ENCODE assay signal across 31 cellular contexts in the genomic region with DNA sequence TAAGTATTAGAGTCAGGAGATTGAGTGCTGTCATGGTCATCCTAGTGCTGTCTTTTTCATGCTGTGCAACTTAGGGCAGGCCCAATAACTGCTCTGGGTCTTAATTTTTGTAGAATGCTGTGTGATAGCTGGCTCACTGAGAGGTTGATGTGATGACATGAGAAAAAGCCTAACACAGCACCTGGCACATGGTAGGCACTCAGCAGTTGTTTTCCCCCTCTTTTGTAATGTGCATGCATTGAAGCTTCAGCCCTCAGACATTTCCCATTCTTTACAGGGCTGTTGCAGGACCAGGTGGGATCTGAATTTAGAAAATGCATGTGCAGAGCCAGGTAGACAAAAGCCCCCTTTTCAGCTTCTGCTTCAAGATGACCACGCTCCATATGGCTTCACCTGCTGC. TPM values are rescaled to one million over a fixed set of nuclear protein-coding genes. Genes with fewer than 3 reads are reported as not detected.
"Had no signal": no experiment of that assay in that cellular context is flagged by ENCODE, and none has a peak within 500 bp of the region (broad histone marks: within the 10 kb centered on the region; RNA-seq: fewer than 3 reads in every experiment).

No MANE protein-coding gene starts in this region.

- H3K27ac ChIP-seq: stomach, suprapubic skin, testis, thoracic aorta, thyroid gland, tibial artery, tibial nerve, transverse colon, upper lobe of left lung, upper lobe of right lung, uterus, vagina had no signal

- H3K9me3 ChIP-seq: stomach, suprapubic skin, testis, thoracic aorta, thyroid gland, tibial artery, tibial nerve, transverse colon, upper lobe of left lung, upper lobe of right lung, uterus, vagina had no signal

- H3K27me3 ChIP-seq: suprapubic skin, testis, thyroid gland, tibial artery, transverse colon, upper lobe of left lung, upper lobe of right lung, vagina had no signal

- H3K27ac Mint-ChIP-seq: stimulated activated effector memory CD8-positive, alpha-beta T cell treated with anti-CD3 and anti-CD28 coated beads, Interleukin-12 subunit alpha, Interleukin-12 subunit beta, amount 100 ng/mL, for 72 hours; stimulated activated memory B cell treated with anti-CD40 and anti-IgM and Interleukin-4, amounts not matched to agents 10 μg/mL and 1 μg/mL and 100 μg/mL, for 72 hours; stimulated activated naive B cell treated with anti-CD40 and anti-IgM and Interleukin-4, amounts not matched to agents 10 μg/mL and 1 μg/mL and 100 μg/mL, for 72 hours; stimulated activated naive CD8-positive, alpha-beta T cell treated with anti-CD3 and anti-CD28 coated beads, Interleukin-15, amount 100 ng/mL, for 72 hours; stimulated activated naive CD8-positive, alpha-beta T cell treated with anti-CD3 and anti-CD28 coated beads, Interleukin-15, Interleukin-2, amounts not matched to agents 100 ng/mL and 50 ng/mL, for 24 hours; type B pancreatic cell had no signal

- H3K27me3 Mint-ChIP-seq: stimulated activated memory B cell treated with anti-CD40 and anti-IgM and Interleukin-4, amounts not matched to agents 10 μg/mL and 1 μg/mL and 100 μg/mL, for 72 hours; stimulated activated naive CD8-positive, alpha-beta T cell treated with anti-CD3 and anti-CD28 coated beads, Interleukin-15, amount 100 ng/mL, for 72 hours; stimulated activated naive CD8-positive, alpha-beta T cell treated with anti-CD3 and anti-CD28 coated beads, Interleukin-15, Interleukin-2, amounts not matched to agents 100 ng/mL and 50 ng/mL, for 24 hours had no signal

- H3K4me1 ChIP-seq: stomach, suprapubic skin, testis, thyroid gland, tibial artery, tibial nerve, transverse colon, upper lobe of left lung, upper lobe of right lung, uterus, vagina had no signal

- H3K9me3 Mint-ChIP-seq: stimulated activated effector memory CD8-positive, alpha-beta T cell treated with anti-CD3 and anti-CD28 coated beads, Interleukin-12 subunit alpha, Interleukin-12 subunit beta, amount 100 ng/mL, for 72 hours; stimulated activated memory B cell treated with anti-CD40 and anti-IgM and Interleukin-4, amounts not matched to agents 10 μg/mL and 1 μg/mL and 100 μg/mL, for 72 hours; stimulated activated naive B cell treated with anti-CD40 and anti-IgM and Interleukin-4, amounts not matched to agents 10 μg/mL and 1 μg/mL and 100 μg/mL, for 72 hours; stimulated activated naive CD8-positive, alpha-beta T cell treated with anti-CD3 and anti-CD28 coated beads, Interleukin-15, amount 100 ng/mL, for 72 hours; stimulated activated naive CD8-positive, alpha-beta T cell treated with anti-CD3 and anti-CD28 coated beads, Interleukin-15, Interleukin-2, amounts not matched to agents 100 ng/mL and 50 ng/mL, for 24 hours; type B pancreatic cell had no signal

- H3K36me3 ChIP-seq: stomach, suprapubic skin, thoracic aorta, thyroid gland, tibial artery, tibial nerve, transverse colon, upper lobe of left lung, upper lobe of right lung, uterus, vagina had no signal

- ATAC-seq: stimulated activated effector memory CD8-positive, alpha-beta T cell treated with anti-CD3 and anti-CD28 coated beads, Interleukin-12 subunit alpha, Interleukin-12 subunit beta, amount 100 ng/mL, for 72 hours; stimulated activated memory B cell treated with anti-CD40 and anti-IgM and Interleukin-4, amounts not matched to agents 10 μg/mL and 1 μg/mL and 100 μg/mL, for 72 hours; stimulated activated naive B cell treated with anti-CD40 and anti-IgM and Interleukin-4, amounts not matched to agents 10 μg/mL and 1 μg/mL and 100 μg/mL, for 72 hours; stimulated activated naive CD8-positive, alpha-beta T cell treated with anti-CD3 and anti-CD28 coated beads, Interleukin-15, amount 100 ng/mL, for 72 hours; stimulated activated naive CD8-positive, alpha-beta T cell treated with anti-CD3 and anti-CD28 coated beads, Interleukin-15, Interleukin-2, amounts not matched to agents 100 U/mL and 50 U/mL, for 24 hours; upper lobe of right lung had no signal

- H3K4me3 ChIP-seq: stomach, suprapubic skin, testis, thoracic aorta, thyroid gland, tibial artery, tibial nerve, transverse colon, upper lobe of left lung, upper lobe of right lung, uterus, vagina had no signal

- H3K36me3 Mint-ChIP-seq: stimulated activated effector memory CD8-positive, alpha-beta T cell treated with anti-CD3 and anti-CD28 coated beads, Interleukin-12 subunit alpha, Interleukin-12 subunit beta, amount 100 ng/mL, for 72 hours; stimulated activated memory B cell treated with anti-CD40 and anti-IgM and Interleukin-4, amounts not matched to agents 10 μg/mL and 1 μg/mL and 100 μg/mL, for 72 hours; stimulated activated naive B cell treated with anti-CD40 and anti-IgM and Interleukin-4, amounts not matched to agents 10 μg/mL and 1 μg/mL and 100 μg/mL, for 72 hours; type B pancreatic cell had no signal

- H3K4me1 Mint-ChIP-seq: stimulated activated effector memory CD8-positive, alpha-beta T cell treated with anti-CD3 and anti-CD28 coated beads, Interleukin-12 subunit alpha, Interleukin-12 subunit beta, amount 100 ng/mL, for 72 hours; stimulated activated memory B cell treated with anti-CD40 and anti-IgM and Interleukin-4, amounts not matched to agents 10 μg/mL and 1 μg/mL and 100 μg/mL, for 72 hours; stimulated activated naive B cell treated with anti-CD40 and anti-IgM and Interleukin-4, amounts not matched to agents 10 μg/mL and 1 μg/mL and 100 μg/mL, for 72 hours; stimulated activated naive CD8-positive, alpha-beta T cell treated with anti-CD3 and anti-CD28 coated beads, Interleukin-15, amount 100 ng/mL, for 72 hours had no signal

- H3K4me3 Mint-ChIP-seq: stimulated activated effector memory CD8-positive, alpha-beta T cell treated with anti-CD3 and anti-CD28 coated beads, Interleukin-12 subunit alpha, Interleukin-12 subunit beta, amount 100 ng/mL, for 72 hours; stimulated activated memory B cell treated with anti-CD40 and anti-IgM and Interleukin-4, amounts not matched to agents 10 μg/mL and 1 μg/mL and 100 μg/mL, for 72 hours; stimulated activated naive B cell treated with anti-CD40 and anti-IgM and Interleukin-4, amounts not matched to agents 10 μg/mL and 1 μg/mL and 100 μg/mL, for 72 hours; stimulated activated naive CD8-positive, alpha-beta T cell treated with anti-CD3 and anti-CD28 coated beads, Interleukin-15, amount 100 ng/mL, for 72 hours; stimulated activated naive CD8-positive, alpha-beta T cell treated with anti-CD3 and anti-CD28 coated beads, Interleukin-15, Interleukin-2, amounts not matched to agents 100 ng/mL and 50 ng/mL, for 24 hours; type B pancreatic cell had no signal

- FAIRE-seq: urothelium cell line had no signal

- DNase-seq: stimulated activated CD4-positive, alpha-beta T cell treated with anti-CD3 and anti-CD28 coated beads, Interleukin-2, amount 100 ng/mL, for 48 hours; stimulated activated CD4-positive, alpha-beta T cell treated with anti-CD3 and anti-CD28 coated beads, Interleukin-4, amount 100 ng/mL, for 24 hours; stimulated activated CD4-positive, alpha-beta T cell treated with anti-CD3 and anti-CD28 coated beads, Interleukin-4, amount 100 ng/mL, for 4 hours; stimulated activated CD8-positive, alpha-beta memory T cell treated with anti-CD3 and anti-CD28 coated beads, Interleukin-4, amount 100 ng/mL, for 48 hours; stimulated activated naive B cell treated with anti-CD40 and anti-IgM and Interleukin-4, amounts not matched to agents 10 μg/mL and 1 μg/mL and 100 μg/mL, for 72 hours; stimulated activated naive CD4-positive, alpha-beta T cell; stimulated activated naive CD4-positive, alpha-beta T cell treated with Interleukin-2 at 50 U/mL for 16 hours; stimulated activated naive CD8-positive, alpha-beta T cell treated with anti-CD3 and anti-CD28 coated beads, Interleukin-15, amount 100 ng/mL, for 72 hours; stimulated activated naive CD8-positive, alpha-beta T cell treated with anti-CD3 and anti-CD28 coated beads, Interleukin-15, Interleukin-2, amounts not matched to agents 100 U/mL and 50 U/mL, for 24 hours; stomach; substantia nigra; testis; thyroid gland; tibial artery; transverse colon; trophoblast cell; upper lobe of left lung; upper lobe of right lung; uterus had no signal

RNA-seq across cellular contexts. Expression of a gene that starts 44.1 kb away (rescaled TPM):
- total RNA-seq: stomach, subcutaneous adipose tissue, suprapubic skin, thoracic aorta, tibial nerve, transverse colon, upper lobe of right lung, ureter, urinary bladder, vagina had no signal
- polyA plus RNA-seq: stomach, urinary bladder had no signal
